25 cellular contexts compared by ENCODE assay signal in genomic region chr10:72814134-72814790, GRCh38.
DNase-seq lines count a peak whose midpoint lies in the region; ATAC-seq and TF ChIP-seq lines count a peak whose summit lies in the region.
"Had no signal": no experiment of that assay in that cellular context is flagged by ENCODE, and none has a peak within 500 bp of the region (broad histone marks: within the 10 kb centered on the region; RNA-seq: fewer than 3 reads in every experiment).

No MANE protein-coding gene starts in this region.

- no peaks in the 10 kb centered on the region for H3K27me3 ChIP-seq in left ventricle myocardium inferior (ENCODE audit: low read depth)
- H3K27me3 ChIP-seq: BLaER1, colonic mucosa, spleen, stomach, upper lobe of left lung had no signal

- H3K4me3 ChIP-seq in left ventricle myocardium inferior (no peak overlapping the region), foreskin fibroblast (ENCODE audit: low read depth in 1 of 2, low read length in 2 of 2) (no peak overlapping the region)
- H3K4me3 ChIP-seq: BLaER1, colonic mucosa, spleen, stomach, upper lobe of left lung had no signal

- intact Hi-C loops in Right ventricle myocardium superior (cut with DNase I): no loop called here
- intact Hi-C loops in left ventricle myocardium inferior (cut with micrococcal nuclease): no loop called here

- H3K36me3 ChIP-seq in left ventricle myocardium inferior: no peaks in the 10 kb centered on the region
- H3K36me3 ChIP-seq: BLaER1, colonic mucosa, spleen, stomach, upper lobe of left lung had no signal

- peak; percentile 43 for ATAC-seq in Right ventricle myocardium superior (ENCODE audit: poor library complexity)
- no peak for ATAC-seq in GM18858 (IDR thresholded peaks at IDR 0.05; ENCODE audit: unreplicated experiment)
- ATAC-seq in HG02973 (IDR thresholded peaks at IDR 0.05; ENCODE audit: unreplicated experiment): no peak
- ATAC-seq: activated CD8-positive, alpha-beta T cell treated with anti-CD3 and anti-CD28 coated beads for 36 hours; HCT116; naive thymus-derived CD4-positive, alpha-beta T cell had no signal

- DNase-seq in Right ventricle myocardium superior: no peak
- no peak for DNase-seq in left ventricle myocardium inferior
- peak; percentile 73 to 91 for DNase-seq in cerebellar nuclear complex (lab: John Stamatoyannopoulos, UW)
- DNase-seq in foreskin fibroblast: peak; percentile 17 to 51
- peak; percentile 32 for DNase-seq in superior temporal gyrus (ENCODE audit: extremely low spot score)
- no peak for DNase-seq in medulla oblongata (ENCODE audit: extremely low spot score)
- DNase-seq: activated CD8-positive, alpha-beta T cell treated with anti-CD3 and anti-CD28 coated beads for 36 hours; activated naive CD4-positive, alpha-beta T cell; Caco-2; colonic mucosa; kidney; mesendoderm; naive thymus-derived CD4-positive, alpha-beta T cell; NCI-H510A treated with DMSO at 0.1 percent for 48 hours; posterior cingulate gyrus; RPMI8226; spleen; stimulated activated CD4-positive, alpha-beta T cell treated with anti-CD3 and anti-CD28 coated beads, Interleukin-4, amount 100 ng/mL, for 4 hours; stomach; T1000; upper lobe of left lung had no signal

- H3K4me1 ChIP-seq in left ventricle myocardium inferior: peaks cover 13% of the 10 kb centered on the region
- H3K4me1 ChIP-seq: BLaER1, colonic mucosa had no signal

- H3K9me3 ChIP-seq in left ventricle myocardium inferior (replicated peaks): no peaks in the 10 kb centered on the region
- H3K9me3 ChIP-seq: BLaER1, Caco-2, colonic mucosa, spleen, stomach, upper lobe of left lung had no signal

- no peak for TF ChIP-seq CTCF in left ventricle myocardium inferior (IDR thresholded peaks at IDR 0.05; ENCODE audit: borderline replicate concordance)
- no peak for TF ChIP-seq CTCF in foreskin fibroblast (IDR thresholded peaks at IDR 0.05; ENCODE audit: low read depth, low read length)

- no peak overlapping the region for H3K27ac ChIP-seq in left ventricle myocardium inferior (replicated peaks)
- H3K27ac ChIP-seq: BLaER1, colonic mucosa, spleen, stomach, upper lobe of left lung had no signal

Comparison
In these comparisons a context has a peak if more than half of its experiments do, and no peak if none do; other contexts are left out.
1. DNase-seq: peak in cerebellar nuclear complex (2 of 2), foreskin fibroblast (2 of 2) and superior temporal gyrus (single experiment); none in Right ventricle myocardium superior (single experiment), left ventricle myocardium inferior (single experiment) and medulla oblongata (single experiment).